ENCODE assay signal across 8 cellular contexts in the genomic region with DNA sequence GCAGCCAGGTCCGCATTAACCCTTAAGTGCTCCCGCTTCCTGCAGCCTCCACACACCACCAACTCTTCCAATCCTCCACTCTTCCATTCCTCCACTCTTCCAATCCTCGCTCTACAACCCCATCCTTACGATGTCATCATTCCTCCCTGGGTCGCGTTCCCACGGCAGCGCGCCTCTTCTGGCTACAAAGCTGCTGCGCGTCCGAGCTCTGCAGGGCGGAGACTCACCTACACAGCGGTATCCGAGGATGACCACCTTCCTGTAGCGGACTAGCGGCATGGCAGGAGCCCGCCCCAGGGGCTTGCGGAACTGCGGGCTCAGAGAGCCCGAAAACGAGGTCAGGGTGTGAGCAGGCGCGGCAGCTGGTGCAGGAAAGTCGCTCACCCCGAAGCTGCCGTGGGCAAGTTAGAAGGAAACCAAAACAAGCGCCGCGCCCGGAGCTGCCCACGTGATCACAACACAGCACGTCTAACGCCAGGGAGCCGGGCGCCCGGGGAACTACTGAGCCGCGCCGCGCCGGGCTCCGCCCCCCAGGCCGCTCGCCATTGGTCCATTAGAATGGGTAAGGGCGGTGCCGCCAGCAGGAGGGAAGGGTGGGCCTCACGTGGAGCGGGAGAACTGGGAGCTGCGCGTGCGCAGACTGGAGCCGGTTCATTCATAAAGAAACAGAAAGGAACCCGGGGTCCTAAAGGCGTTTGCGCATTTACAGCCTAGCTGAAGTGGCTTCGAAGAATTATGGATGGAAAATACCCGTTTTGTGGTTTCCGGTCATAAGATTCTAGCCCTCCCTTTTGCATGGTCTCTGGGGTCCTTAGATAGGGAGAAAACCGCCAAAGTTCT. TPM values are rescaled to one million over a fixed set of nuclear protein-coding genes. Genes with fewer than 3 reads are reported as not detected.
DNase-seq lines count a peak whose midpoint lies in the region; ATAC-seq, FAIRE-seq and TF ChIP-seq lines count a peak whose summit lies in the region.

RHEBL1 (minus strand) TSS at position 473 of the 840 bp plus-strand sequence; CDS start at position 279, 194 bp downstream.

- no peaks in the 10 kb centered on the region for H3K9me3 ChIP-seq in WERI-Rb-1 (ENCODE audit: severe bottlenecking)

- peak within 1 kb of the TSS; percentile 68 for H3K27ac ChIP-seq in WERI-Rb-1

- in situ Hi-C loops in GM18951 (cut with MboI; ENCODE audit: low sequenced_read_pairs, unreplicated experiment): no loop called here

- peak; percentile 97 for ATAC-seq in HG03175 (IDR thresholded peaks at IDR 0.05; ENCODE audit: unreplicated experiment)

- peak; percentile 6 for TF ChIP-seq CTCF in AG09319 (IDR thresholded peaks at IDR 0.05; ENCODE audit: low read depth, low read length)
- peak; percentile 36; the same call in 1 of the 2 replicates for TF ChIP-seq CTCF in WERI-Rb-1 (IDR thresholded peaks at IDR 0.05; ENCODE audit: low read depth, low read length)
- TF ChIP-seq CTCF in bronchial epithelial cell (IDR thresholded peaks at IDR 0.05; ENCODE audit: insufficient read depth, low read length, severe bottlenecking): peak; percentile 21

- FAIRE-seq in bronchial epithelial cell (lab: Jason Lieb, UNC): no peak

- H3K36me3 ChIP-seq in WERI-Rb-1 (peaks cover 6% of the 10 kb centered on the region), bronchial epithelial cell (ENCODE audit: control insufficient read depth, insufficient read depth, low read length) (no peaks in the 10 kb centered on the region)

- peak; percentile 50 for TF ChIP-seq POLR2A in GM18951 (IDR thresholded peaks at IDR 0.05; ENCODE audit: extremely low read depth, insufficient read depth, insufficient read length)

- H3K4me3 ChIP-seq in WERI-Rb-1 (ENCODE audit: low read depth, low read length) (peak within 1 kb of the TSS; percentile 58), bronchial epithelial cell (ENCODE audit: low read depth, low read length) (peak within 1 kb of the TSS; percentile 49)

- no peaks in the 10 kb centered on the region for H3K27me3 ChIP-seq in WERI-Rb-1 (ENCODE audit: insufficient read depth, low read depth, severe bottlenecking)
- no peaks in the 10 kb centered on the region for H3K27me3 ChIP-seq in bronchial epithelial cell (ENCODE audit: control insufficient read depth, insufficient read depth, low read length)

- DNase-seq in AG09319 (ENCODE audit: extremely low read depth, low read depth) (peak; percentile 83), NCI-H2227 (lab: John Stamatoyannopoulos, UW; ENCODE audit: unreplicated experiment) (peak; percentile 95), WERI-Rb-1 (peak; percentile 99), bronchial epithelial cell (ENCODE audit: low read depth) (peak; percentile 87), inferior parietal cortex (ENCODE audit: extremely low spot score) (peak; percentile 97)
- peak; percentile 98 for DNase-seq in stimulated activated CD4-positive, alpha-beta T cell treated with anti-CD3 and anti-CD28 coated beads, Interleukin-12 subunit alpha, Interleukin-12 subunit beta, amount 100 ng/mL, for 4 hours

RNA-seq across cellular contexts. Expression of gene RHEBL1, which starts in this region (rescaled TPM):
- total RNA-seq in bronchial epithelial cell: 0.26 and 0.53 TPM in 2 replicates

Comparison
In these comparisons a context has a peak if more than half of its experiments do, and no peak if none do; other contexts are left out.
1. Peak in every context shown above with its lines: DNase-seq, ATAC-seq, H3K4me3 ChIP-seq and H3K27ac ChIP-seq.
2. Peak in DNase-seq and H3K4me3 ChIP-seq in bronchial epithelial cell; RNA of the gene not detected or under 1 TPM.